Comparison of ENCODE assay signal across 8 cellular contexts in genomic region chr12:110449799-110450497, GRCh38. TPM values are rescaled to one million over a fixed set of nuclear protein-coding genes. Genes with fewer than 3 reads are reported as not detected.
A peak's percentile ranks its signal among the peaks of the same experiment; 100 is the strongest.
DNase-seq lines count a peak whose midpoint lies in the region; ATAC-seq and TF ChIP-seq lines count a peak whose summit lies in the region.

Gene ARPC3, minus strand, starts transcription at chr12:110450337. Its CDS starts 77 bp downstream, at chr12:110450260.

- H3K4me1 Mint-ChIP-seq in activated naive CD8-positive, alpha-beta T cell (ENCODE audit: low read depth): peaks cover 38% of the 10 kb centered on the region

- H3K4me1 ChIP-seq in osteoblast (ENCODE audit: insufficient read depth, low read length): peaks cover 9% of the 10 kb centered on the region
- H3K4me1 ChIP-seq in thoracic aorta (ENCODE audit: control insufficient read depth in 1 of 2, low read depth in 2 of 2): peaks cover 15 to 21% of the 10 kb centered on the region in 2 donors

- H3K4me3 ChIP-seq in GM12864 (ENCODE audit: low read depth, low read length): peak within 1 kb of the TSS; percentile 60
- H3K4me3 ChIP-seq in osteoblast (ENCODE audit: insufficient read depth, low read length): peak within 1 kb of the TSS; percentile 100
- peak within 1 kb of the TSS; percentile 97 for H3K4me3 ChIP-seq in thoracic aorta

- TF ChIP-seq CTCF in GM12864 (IDR thresholded peaks at IDR 0.05; ENCODE audit: low read depth, low read length, missing control alignments) (peak; percentile 85), osteoblast (IDR thresholded peaks at IDR 0.05; ENCODE audit: extremely low read depth, low read depth, low read length) (peak; percentile 83), thoracic aorta (IDR thresholded peaks at IDR 0.05) (peak; percentile 62)

- no peaks in the 10 kb centered on the region for H3K36me3 Mint-ChIP-seq in activated naive CD8-positive, alpha-beta T cell

- H3K4me2 ChIP-seq in osteoblast (ENCODE audit: insufficient read depth, low read length): peak within 1 kb of the TSS; percentile 91

- peak within 1 kb of the TSS; percentile 94 for H2AFZ ChIP-seq in osteoblast (ENCODE audit: low read length)

- H3K27me3 Mint-ChIP-seq in activated naive CD8-positive, alpha-beta T cell: no peaks in the 10 kb centered on the region

- DNase-seq in GM12864 (ENCODE audit: low read depth): peak; percentile 90
- DNase-seq in NCI-H1092 treated with DMSO at 0.1 percent for 48 hours (lab: John Stamatoyannopoulos, UW): peak; percentile 85
- DNase-seq in SKM-1 (lab: John Stamatoyannopoulos, UW; ENCODE audit: unreplicated experiment): peak; percentile 45
- DNase-seq in glomerular visceral epithelial cell (ENCODE audit: extremely low spot score): peak; percentile 95
- DNase-seq in osteoblast (ENCODE audit: insufficient read length, low spot score, missing footprints): peak; percentile 93
- peak; percentile 79 for DNase-seq in thoracic aorta (ENCODE audit: low spot score)

- H3K9me3 ChIP-seq in osteoblast (ENCODE audit: low read depth, low read length) (no peaks in the 10 kb centered on the region), thoracic aorta (no peaks in the 10 kb centered on the region)

- ATAC-seq in HG02623 (IDR thresholded peaks at IDR 0.05; ENCODE audit: unreplicated experiment) (peak; percentile 89), thoracic aorta (ENCODE audit: insufficient number of reproducible peaks, low FRiP score, low read depth) (peak; percentile 83)

- no peaks in the 10 kb centered on the region for H3K9me3 Mint-ChIP-seq in activated naive CD8-positive, alpha-beta T cell (ENCODE audit: low read depth)

- H3K4me3 Mint-ChIP-seq in activated naive CD8-positive, alpha-beta T cell: peak within 1 kb of the TSS; percentile 99

- peak within 1 kb of the TSS; percentile 99 for H3K27ac Mint-ChIP-seq in activated naive CD8-positive, alpha-beta T cell

- H3K27ac ChIP-seq in osteoblast (ENCODE audit: low read depth, low read length) (peak within 1 kb of the TSS; percentile 92), thoracic aorta (peak within 1 kb of the TSS; percentile 92 to 94)

- H3K79me2 ChIP-seq in osteoblast (ENCODE audit: insufficient read depth, low read length): peaks cover 51% of the 10 kb centered on the region

- H4K20me1 ChIP-seq in osteoblast (ENCODE audit: insufficient read depth, low read length): peaks cover 13% of the 10 kb centered on the region

- H3K36me3 ChIP-seq in osteoblast (ENCODE audit: insufficient read depth, low read length): peaks cover 36% of the 10 kb centered on the region
- peaks cover 11% of the 10 kb centered on the region for H3K36me3 ChIP-seq in thoracic aorta

- no peaks in the 10 kb centered on the region for H3K27me3 ChIP-seq in osteoblast (ENCODE audit: insufficient read depth, low read length)
- no peaks in the 10 kb centered on the region for H3K27me3 ChIP-seq in thoracic aorta (replicated peaks; ENCODE audit: insufficient read depth)

RNA-seq across cellular contexts. Expression of gene ARPC3, which starts in this region (rescaled TPM):
- total RNA-seq in osteoblast: 258 and 263 TPM in 2 replicates
- 100 to 1,000 TPM; 152 to 247 TPM for total RNA-seq in thoracic aorta

Comparison
In these comparisons a context has a peak if more than half of its experiments do, and no peak if none do; other contexts are left out.
1. Peak in every context shown above with its lines: DNase-seq, ATAC-seq, H3K4me3 ChIP-seq and H3K27ac ChIP-seq.
2. DNase-seq: peak in every context shown above with its lines; median percentile 95 in glomerular visceral epithelial cell; 93 in osteoblast; 90 in GM12864; 85 in NCI-H1092 treated with DMSO at 0.1 percent for 48 hours; 79 in thoracic aorta; 45 in SKM-1.